Comparison of ENCODE assay signal across 37 cellular contexts in the genomic region with DNA sequence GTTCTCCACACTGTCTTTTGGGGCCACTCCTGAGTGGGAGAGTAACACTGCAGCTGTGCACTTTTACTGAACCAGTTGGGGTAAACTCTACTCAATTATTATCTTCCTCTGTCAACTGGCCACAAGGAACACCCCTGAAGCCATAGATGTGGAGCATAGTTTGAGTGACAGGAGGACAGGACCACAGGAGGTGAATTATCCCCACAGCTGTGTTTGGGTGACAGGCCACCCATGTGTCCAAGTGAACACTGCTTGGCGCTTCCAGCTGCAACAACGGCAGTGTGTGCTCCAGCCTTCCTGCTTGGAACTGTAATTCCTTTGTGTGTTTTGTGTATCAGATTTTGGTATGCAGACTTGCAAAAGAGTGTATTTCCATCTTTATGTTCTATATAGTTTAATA.
"Had no signal": no experiment of that assay in that cellular context is flagged by ENCODE, and none has a peak within 500 bp of the region (broad histone marks: within the 10 kb centered on the region; RNA-seq: fewer than 3 reads in every experiment).

No MANE protein-coding gene starts in this region.

- H3K27ac ChIP-seq: adrenal gland, body of pancreas, brain microvascular endothelial cell, breast epithelium, VCaP had no signal

- FAIRE-seq: astrocyte, TTC549 had no signal

- H3K36me3 Mint-ChIP-seq: activated CD4-positive, alpha-beta memory T cell treated with anti-CD3 and anti-CD28 coated beads for 36 hours; activated CD8-positive, alpha-beta memory T cell treated with anti-CD3 and anti-CD28 coated beads, Interleukin-2, amount 10 ng/mL, durations not matched to agents 7 days and 5 days; activated naive CD4-positive, alpha-beta T cell treated with anti-CD3 and anti-CD28 coated beads, Interleukin-2, amount 50 U/mL, for 72 hours; activated naive CD8-positive, alpha-beta T cell treated with anti-CD3 and anti-CD28 coated beads for 36 hours had no signal

- DNase-seq: activated B cell treated with CpG ODN at 0.5 μM for 24 hours; activated CD4-positive, alpha-beta memory T cell treated with anti-CD3 and anti-CD28 coated beads for 36 hours; activated CD4-positive, alpha-beta T cell treated with anti-CD3 and anti-CD28 coated beads for 4 hours; activated CD4-positive, alpha-beta T cell treated with anti-CD3 and anti-CD28 coated beads, Interleukin-2, amount 10 ng/mL, durations not matched to agents 24 days and 14 days; activated CD4-positive, alpha-beta T cell treated with anti-CD3 and anti-CD28 coated beads, Interleukin-2, amount 50 U/mL, for 1 hour; activated CD4-positive, alpha-beta T cell treated with anti-CD3 and anti-CD28 coated beads, Interleukin-2, amount 50 U/mL, for 4 hours; activated CD4-positive, CD25-positive, alpha-beta regulatory T cell treated with anti-CD3 and anti-CD28 coated beads, Interleukin-2, amount 50 U/mL, for 72 hours; activated CD8-positive, alpha-beta memory T cell treated with anti-CD3 and anti-CD28 coated beads, Interleukin-2, amount 10 ng/mL, durations not matched to agents 7 days and 5 days; activated CD8-positive, alpha-beta T cell treated with anti-CD3 and anti-CD28 coated beads for 36 hours; activated effector memory CD4-positive, alpha-beta T cell treated with anti-CD3 and anti-CD28 coated beads, Interleukin-2, amount 50 U/mL, for 16 hours; activated gamma-delta T cell treated with Interleukin-2 at 50 U/mL for 16 hours; activated naive CD4-positive, alpha-beta T cell; activated naive CD4-positive, alpha-beta T cell treated with anti-CD3 and anti-CD28 coated beads for 36 hours; activated naive CD4-positive, alpha-beta T cell treated with anti-CD3 and anti-CD28 coated beads, Interleukin-2, amount 50 U/mL, for 16 hours; activated naive CD8-positive, alpha-beta T cell treated with anti-CD3 and anti-CD28 coated beads for 36 hours; activated T-cell treated with anti-CD3 and anti-CD28 coated beads for 4 hours; activated T-cell treated with anti-CD3 and anti-CD28 coated beads, Interleukin-2, amount 50 U/mL, for 1 hour; activated T-cell treated with anti-CD3 and anti-CD28 coated beads, Interleukin-2, amount 50 U/mL, for 4 hours; activated T-cell treated with anti-CD3 and anti-CD28 coated beads, Interleukin-2, amount 50 U/mL, for 72 hours; amniotic stem cell; aorta; body of pancreas; brain microvascular endothelial cell; central memory CD4-positive, alpha-beta T cell; T-helper 1 cell; T-helper 2 cell; T-helper 9 cell had no signal

- H3K9me3 Mint-ChIP-seq: activated B cell treated with CpG ODN at 0.5 μM for 24 hours; activated CD4-positive, alpha-beta memory T cell treated with anti-CD3 and anti-CD28 coated beads for 36 hours; activated CD4-positive, alpha-beta T cell treated with anti-CD3 and anti-CD28 coated beads, Interleukin-2, amount 10 ng/mL, durations not matched to agents 24 days and 14 days; activated CD8-positive, alpha-beta T cell treated with anti-CD3 and anti-CD28 coated beads for 36 hours; activated naive CD4-positive, alpha-beta T cell treated with anti-CD3 and anti-CD28 coated beads for 36 hours; activated naive CD4-positive, alpha-beta T cell treated with anti-CD3 and anti-CD28 coated beads, Interleukin-2, amount 50 U/mL, for 72 hours; activated naive CD8-positive, alpha-beta T cell treated with anti-CD3 and anti-CD28 coated beads for 36 hours; activated T-cell treated with anti-CD3 and anti-CD28 coated beads, Interleukin-2, amount 50 U/mL, for 4 hours; activated T-cell treated with anti-CD3 and anti-CD28 coated beads, Interleukin-2, amount 50 U/mL, for 72 hours; activated T-helper 1 cell treated with anti-CD3 and anti-CD28 coated beads, Interleukin-12 subunit alpha, Interleukin-12 subunit beta, Interleukin-2, Interleukin-4 antibody, amounts not matched to agents 30 ng/mL and 10 ng/mL and 1 ng/mL, durations not matched to agents 14 hours and 24 hours and 36 hours; activated T-helper 17 cell treated with anti-CD3 and anti-CD28 coated beads, Interleukin-2, amount 50 U/mL, for 72 hours; T-helper 1 cell treated with Interleukin-12 subunit alpha and Interleukin-12 subunit beta and Interleukin-4 antibody, amounts not matched to agents 30 μg/mL and 1 μg/mL, for 36 hours; T-helper 2 cell treated with Interferon-gamma antibody and Interleukin-4, amounts not matched to agents 5 μg/mL and 100 μg/mL, for 36 hours had no signal

- H3K4me3 ChIP-seq: adrenal gland, body of pancreas, breast epithelium had no signal

- H3K4me1 Mint-ChIP-seq: activated CD4-positive, alpha-beta T cell treated with anti-CD3 and anti-CD28 coated beads, Interleukin-2, amount 10 ng/mL, durations not matched to agents 24 days and 14 days; activated naive CD8-positive, alpha-beta T cell treated with anti-CD3 and anti-CD28 coated beads for 36 hours; activated T-helper 17 cell treated with anti-CD3 and anti-CD28 coated beads, Interleukin-2, amount 50 U/mL, for 72 hours had no signal

- H3K4me3 Mint-ChIP-seq: activated B cell treated with CpG ODN at 0.5 μM for 24 hours; activated CD4-positive, alpha-beta memory T cell treated with anti-CD3 and anti-CD28 coated beads for 36 hours; activated CD4-positive, alpha-beta T cell treated with anti-CD3 and anti-CD28 coated beads, Interleukin-2, amount 10 ng/mL, durations not matched to agents 24 days and 14 days; activated CD8-positive, alpha-beta memory T cell treated with anti-CD3 and anti-CD28 coated beads, Interleukin-2, amount 10 ng/mL, durations not matched to agents 7 days and 5 days; activated CD8-positive, alpha-beta T cell treated with anti-CD3 and anti-CD28 coated beads for 36 hours; activated naive CD4-positive, alpha-beta T cell treated with anti-CD3 and anti-CD28 coated beads for 36 hours; activated naive CD8-positive, alpha-beta T cell treated with anti-CD3 and anti-CD28 coated beads for 36 hours; activated T-cell treated with anti-CD3 and anti-CD28 coated beads, Interleukin-2, amount 50 U/mL, for 4 hours; activated T-cell treated with anti-CD3 and anti-CD28 coated beads, Interleukin-2, amount 50 U/mL, for 72 hours; activated T-helper 1 cell treated with anti-CD3 and anti-CD28 coated beads, Interleukin-12 subunit alpha, Interleukin-12 subunit beta, Interleukin-2, Interleukin-4 antibody, amounts not matched to agents 30 ng/mL and 10 ng/mL and 1 ng/mL, durations not matched to agents 14 hours and 24 hours and 36 hours; activated T-helper 17 cell treated with anti-CD3 and anti-CD28 coated beads, Interleukin-2, amount 50 U/mL, for 72 hours; T-helper 1 cell treated with Interleukin-12 subunit alpha and Interleukin-12 subunit beta and Interleukin-4 antibody, amounts not matched to agents 30 μg/mL and 1 μg/mL, for 36 hours; T-helper 2 cell treated with Interferon-gamma antibody and Interleukin-4, amounts not matched to agents 5 μg/mL and 100 μg/mL, for 36 hours had no signal

- H3K36me3 ChIP-seq: adrenal gland, brain microvascular endothelial cell, breast epithelium had no signal

- ATAC-seq: activated CD8-positive, alpha-beta memory T cell treated with anti-CD3 and anti-CD28 coated beads, Interleukin-2, amount 10 ng/mL, durations not matched to agents 7 days and 5 days; activated CD8-positive, alpha-beta T cell treated with anti-CD3 and anti-CD28 coated beads for 36 hours; activated naive CD4-positive, alpha-beta T cell treated with anti-CD3 and anti-CD28 coated beads, Interleukin-2, amount 50 U/mL, for 72 hours; activated T-cell treated with anti-CD3 and anti-CD28 coated beads, Interleukin-2, amount 50 U/mL, for 4 hours; activated T-cell treated with anti-CD3 and anti-CD28 coated beads, Interleukin-2, amount 50 U/mL, for 72 hours; activated T-helper 17 cell treated with anti-CD3 and anti-CD28 coated beads, Interleukin-2, amount 50 U/mL, for 72 hours; body of pancreas had no signal

- H3K27ac Mint-ChIP-seq: activated B cell treated with CpG ODN at 0.5 μM for 24 hours; activated CD4-positive, alpha-beta memory T cell treated with anti-CD3 and anti-CD28 coated beads for 36 hours; activated CD4-positive, alpha-beta T cell treated with anti-CD3 and anti-CD28 coated beads, Interleukin-2, amount 10 ng/mL, durations not matched to agents 24 days and 14 days; activated CD8-positive, alpha-beta memory T cell treated with anti-CD3 and anti-CD28 coated beads, Interleukin-2, amount 10 ng/mL, durations not matched to agents 7 days and 5 days; activated CD8-positive, alpha-beta T cell treated with anti-CD3 and anti-CD28 coated beads for 36 hours; activated naive CD4-positive, alpha-beta T cell treated with anti-CD3 and anti-CD28 coated beads for 36 hours; activated naive CD4-positive, alpha-beta T cell treated with anti-CD3 and anti-CD28 coated beads, Interleukin-2, amount 50 U/mL, for 72 hours; activated naive CD8-positive, alpha-beta T cell treated with anti-CD3 and anti-CD28 coated beads for 36 hours; activated T-cell treated with anti-CD3 and anti-CD28 coated beads, Interleukin-2, amount 50 U/mL, for 72 hours; activated T-helper 1 cell treated with anti-CD3 and anti-CD28 coated beads, Interleukin-12 subunit alpha, Interleukin-12 subunit beta, Interleukin-2, Interleukin-4 antibody, amounts not matched to agents 30 ng/mL and 10 ng/mL and 1 ng/mL, durations not matched to agents 14 hours and 24 hours and 36 hours; activated T-helper 17 cell treated with anti-CD3 and anti-CD28 coated beads, Interleukin-2, amount 50 U/mL, for 72 hours; T-helper 1 cell treated with Interleukin-12 subunit alpha and Interleukin-12 subunit beta and Interleukin-4 antibody, amounts not matched to agents 30 μg/mL and 1 μg/mL, for 36 hours; T-helper 2 cell treated with Interferon-gamma antibody and Interleukin-4, amounts not matched to agents 5 μg/mL and 100 μg/mL, for 36 hours had no signal

- H3K27me3 ChIP-seq: adrenal gland, body of pancreas, brain microvascular endothelial cell, breast epithelium had no signal

- H3K4me1 ChIP-seq: adrenal gland, body of pancreas, breast epithelium had no signal

- H3K27me3 Mint-ChIP-seq: activated B cell treated with CpG ODN at 0.5 μM for 24 hours; activated CD4-positive, alpha-beta memory T cell treated with anti-CD3 and anti-CD28 coated beads for 36 hours; activated CD8-positive, alpha-beta memory T cell treated with anti-CD3 and anti-CD28 coated beads, Interleukin-2, amount 10 ng/mL, durations not matched to agents 7 days and 5 days; activated CD8-positive, alpha-beta T cell treated with anti-CD3 and anti-CD28 coated beads for 36 hours; activated naive CD8-positive, alpha-beta T cell treated with anti-CD3 and anti-CD28 coated beads for 36 hours; activated T-helper 17 cell treated with anti-CD3 and anti-CD28 coated beads, Interleukin-2, amount 50 U/mL, for 72 hours had no signal

- H3K9me3 ChIP-seq: adrenal gland, body of pancreas, breast epithelium had no signal
